ENCODE assay signal across 13 cellular contexts in the genomic region with DNA sequence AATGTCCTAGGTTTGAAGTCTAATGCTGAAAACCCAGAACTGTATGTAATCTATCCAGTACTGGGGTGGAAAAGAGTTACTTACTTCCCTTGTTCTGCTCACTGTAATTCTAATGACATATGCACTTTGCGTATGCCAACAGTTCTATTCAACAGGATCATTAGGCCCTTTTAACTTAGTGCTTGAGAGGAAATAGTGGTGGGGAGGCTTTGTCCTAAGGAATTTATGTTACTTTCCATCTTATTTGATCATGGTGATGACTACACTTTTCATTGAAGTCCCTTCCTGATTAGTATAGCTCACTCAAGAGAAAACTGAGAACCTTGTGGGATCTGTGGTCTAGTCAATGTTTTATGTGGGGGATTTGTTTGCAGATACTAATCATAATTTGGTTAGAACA.
"Had no signal": no experiment of that assay in that cellular context is flagged by ENCODE, and none has a peak within 500 bp of the region (broad histone marks: within the 10 kb centered on the region; RNA-seq: fewer than 3 reads in every experiment).

No MANE protein-coding gene starts in this region.

- H3K27ac Mint-ChIP-seq: endodermal cell; nephron progenitor cell; stimulated activated naive CD8-positive, alpha-beta T cell treated with anti-CD3 and anti-CD28 coated beads, Interleukin-15, amount 100 ng/mL, for 72 hours had no signal

- H3K4me3 ChIP-seq: adrenal gland, testis had no signal

- H3K9me3 Mint-ChIP-seq: endodermal cell, nephron progenitor cell had no signal

- DNase-seq: activated naive CD4-positive, alpha-beta T cell treated with anti-CD3 and anti-CD28 coated beads, Interleukin-2, amount 50 U/mL, for 16 hours; activated T-cell treated with anti-CD3 and anti-CD28 coated beads, Interleukin-2, amount 50 U/mL, for 1 hour; adrenal gland; brain microvascular endothelial cell; cerebellar nuclear complex; endodermal cell; left ventricle myocardium superior; mesendoderm; nephron progenitor cell; stimulated activated CD4-positive, alpha-beta T cell treated with anti-CD3 and anti-CD28 coated beads, Interleukin-4, amount 100 ng/mL, for 1 hour; stimulated activated naive CD8-positive, alpha-beta T cell treated with anti-CD3 and anti-CD28 coated beads, Interleukin-15, amount 100 ng/mL, for 72 hours; T-helper 2 cell; testis had no signal

- H3K9me3 ChIP-seq: adrenal gland, testis had no signal

- H3K27me3 Mint-ChIP-seq: stimulated activated naive CD8-positive, alpha-beta T cell treated with anti-CD3 and anti-CD28 coated beads, Interleukin-15, amount 100 ng/mL, for 72 hours had no signal

- H3K4me3 Mint-ChIP-seq: endodermal cell; nephron progenitor cell; stimulated activated naive CD8-positive, alpha-beta T cell treated with anti-CD3 and anti-CD28 coated beads, Interleukin-15, amount 100 ng/mL, for 72 hours had no signal

- H3K36me3 ChIP-seq: adrenal gland, brain microvascular endothelial cell had no signal

- H3K27me3 ChIP-seq: adrenal gland, brain microvascular endothelial cell, testis had no signal

- H3K4me1 Mint-ChIP-seq: endodermal cell; stimulated activated naive CD8-positive, alpha-beta T cell treated with anti-CD3 and anti-CD28 coated beads, Interleukin-15, amount 100 ng/mL, for 72 hours had no signal

- H3K27ac ChIP-seq: adrenal gland, brain microvascular endothelial cell, testis had no signal

- H3K4me1 ChIP-seq: adrenal gland, testis had no signal

- ATAC-seq: left ventricle myocardium superior; stimulated activated naive CD8-positive, alpha-beta T cell treated with anti-CD3 and anti-CD28 coated beads, Interleukin-15, amount 100 ng/mL, for 72 hours had no signal
